In the genomic region with DNA sequence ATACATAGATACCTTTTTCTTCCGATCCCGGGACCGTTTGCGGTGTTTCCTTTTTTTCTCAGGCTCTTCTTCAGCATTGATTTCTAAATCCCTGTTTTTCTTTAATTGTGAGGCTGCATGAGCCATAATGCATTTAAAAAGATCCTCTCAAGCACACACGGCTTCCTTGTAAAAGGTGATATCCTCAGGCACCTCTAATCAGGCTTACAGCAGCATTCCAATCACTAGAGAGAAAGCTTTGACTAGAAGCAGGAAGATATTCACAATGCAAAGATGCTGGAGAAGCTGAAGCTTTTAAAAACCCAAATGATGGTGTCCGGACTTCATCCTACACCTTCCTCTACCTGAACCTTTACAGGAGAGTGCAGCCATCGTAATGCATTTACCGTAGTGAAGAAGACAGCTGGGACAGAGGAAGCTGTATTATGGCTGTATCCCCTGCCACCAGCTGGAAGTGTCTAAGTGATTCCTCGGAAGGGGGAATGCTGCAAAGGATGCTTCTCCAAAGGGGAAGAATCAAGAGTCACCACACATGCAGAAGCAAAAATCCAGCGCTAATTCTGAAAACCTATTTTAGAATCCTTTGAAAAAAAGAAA, we compare ENCODE assay signal across 11 cellular contexts. TPM values are rescaled to one million over a fixed set of nuclear protein-coding genes. Genes with fewer than 3 reads are reported as not detected.
A peak's percentile ranks its signal among the peaks of the same experiment; 100 is the strongest.
DNase-seq lines count a peak whose midpoint lies in the region; ATAC-seq and TF ChIP-seq lines count a peak whose summit lies in the region.
"Had no signal": no experiment of that assay in that cellular context is flagged by ENCODE, and none has a peak within 500 bp of the region (broad histone marks: within the 10 kb centered on the region; RNA-seq: fewer than 3 reads in every experiment).

ANK3 (minus strand) TSS at position 463 of the 597 bp plus-strand sequence; CDS start at position 126, 337 bp downstream.

- peaks cover 31% of the 10 kb centered on the region for H3K36me3 ChIP-seq in DOHH2 (ENCODE audit: control insufficient read depth, low read length)
- no peaks in the 10 kb centered on the region for H3K36me3 ChIP-seq in BE2C

- peaks cover 22% of the 10 kb centered on the region for H3K4me1 Mint-ChIP-seq in T-helper 17 cell

- no peaks in the 10 kb centered on the region for H3K27me3 Mint-ChIP-seq in T-helper 17 cell

- DNase-seq in T-helper 17 cell (no peak), left ventricle myocardium superior (no peak), pulmonary artery endothelial cell (ENCODE audit: low read depth, low spot score) (no peak), SW 1271 (lab: John Stamatoyannopoulos, UW) (no peak), BE2C (no peak)
- DNase-seq: effector CD8-positive, alpha-beta T cell; nephron progenitor cell; stimulated activated naive CD4-positive, alpha-beta T cell had no signal

- H3K36me3 Mint-ChIP-seq in T-helper 17 cell (ENCODE audit: low read depth), result peaks cover 2% of the 10 kb centered on the region

- peaks cover 54% of the 10 kb centered on the region for H3K4me1 ChIP-seq in DOHH2 (ENCODE audit: control insufficient read depth, low read length)
- no peaks in the 10 kb centered on the region; the same call in 1 of the 2 replicates for H3K4me1 ChIP-seq in BE2C

- H3K4me3 ChIP-seq in DOHH2 (ENCODE audit: low read length) (peak within 1 kb of the TSS; percentile 93), BE2C (ENCODE audit: low read depth, low read length) (no peak within 1 kb of the TSS)

- peaks cover 2% of the 10 kb centered on the region; the same call in 1 of the 2 replicates for H3F3A ChIP-seq in DOHH2 (ENCODE audit: control insufficient read depth, insufficient read depth)

- H3K9me2 ChIP-seq in DOHH2 (replicated peaks; ENCODE audit: control insufficient read depth, low read length), result no peaks in the 10 kb centered on the region

- no peak for TF ChIP-seq CTCF in DOHH2 (IDR thresholded peaks at IDR 0.05; ENCODE audit: low read depth, low read length, poor library complexity, severe bottlenecking)
- TF ChIP-seq CTCF in BE2C (IDR thresholded peaks at IDR 0.05; ENCODE audit: low read depth, low read length), result no peak

- H3K27ac Mint-ChIP-seq in T-helper 17 cell, result no peak within 1 kb of the TSS
- H3K27ac Mint-ChIP-seq: nephron progenitor cell had no signal

- peak within 1 kb of the TSS; percentile 89 for H3K4me2 ChIP-seq in DOHH2 (ENCODE audit: low read length)

- peaks cover 66% of the 10 kb centered on the region for H3K79me2 ChIP-seq in DOHH2 (ENCODE audit: control insufficient read depth, low read length)

- H3K27me3 ChIP-seq in DOHH2 (ENCODE audit: control insufficient read depth, low read length), result no peaks in the 10 kb centered on the region
- no peaks in the 10 kb centered on the region for H3K27me3 ChIP-seq in BE2C

- ATAC-seq in T-helper 17 cell, result no peak
- no peak for ATAC-seq in left ventricle myocardium superior
- ATAC-seq in GM18520 (IDR thresholded peaks at IDR 0.05; ENCODE audit: unreplicated experiment), result no peak
- no peak for ATAC-seq in HG03442 (IDR thresholded peaks at IDR 0.05; ENCODE audit: unreplicated experiment)

- H3K4me3 Mint-ChIP-seq in T-helper 17 cell, result no peak within 1 kb of the TSS
- H3K4me3 Mint-ChIP-seq: nephron progenitor cell had no signal

- intact Hi-C loops in left ventricle myocardium superior (cut with micrococcal nuclease), result no loop called here

- H3K9me3 ChIP-seq in DOHH2 (ENCODE audit: control insufficient read depth, insufficient read depth, low read length) (no peaks in the 10 kb centered on the region), T-helper 17 cell (ENCODE audit: control insufficient read depth, low read length, poor library complexity, severe bottlenecking) (no peaks in the 10 kb centered on the region), BE2C (no peaks in the 10 kb centered on the region)

- peak within 1 kb of the TSS; percentile 91 for H3K27ac ChIP-seq in DOHH2 (ENCODE audit: low read depth, low read length)

- H4K20me1 ChIP-seq in DOHH2 (ENCODE audit: control insufficient read depth, insufficient read depth, low read depth, low read length), result no peaks in the 10 kb centered on the region

RNA-seq across cellular contexts. Expression of gene ANK3, which starts in this region (rescaled TPM):
- 10 to 100 TPM; 58.5 to 71.2 TPM for total RNA-seq in T-helper 17 cell
- 188 TPM for total RNA-seq in left ventricle myocardium superior
- total RNA-seq in pulmonary artery endothelial cell, result 8.9 and 12.4 TPM in 2 replicates
- polyA plus RNA-seq in BE2C (2012; ENCODE audit: insufficient read depth, insufficient read length, low read depth), result 8.6 TPM
